ENCODE assay signal across 2 cellular contexts in genomic region chr19:47730910-47731309, GRCh38.
TF ChIP-seq lines count a peak whose summit lies in the region.

No MANE protein-coding gene starts in this region.

TF ChIP-seq in HCT116, 20 proteins besides CTCF, POLR2A, EP300 and RAD21:
- TF ChIP-seq TCF7L2 (IDR thresholded peaks at IDR 0.05; ENCODE audit: borderline replicate concordance, extremely low read depth, insufficient read depth, insufficient read length) (no peak), ZFX (IDR thresholded peaks at IDR 0.05) (no peak), ELF1 (IDR thresholded peaks at IDR 0.05; ENCODE audit: borderline replicate concordance, low read depth) (no peak)

TF ChIP-seq in IMR-90, 13 proteins besides CTCF, POLR2A, EP300 and RAD21:
- TF ChIP-seq RCOR1 (IDR thresholded peaks at IDR 0.05; ENCODE audit: insufficient replicate concordance, low read length): no peak
- TF ChIP-seq USF2 (IDR thresholded peaks at IDR 0.05; ENCODE audit: low read depth, low read length): no peak
- TF ChIP-seq MAFK (IDR thresholded peaks at IDR 0.05; ENCODE audit: low read depth, low read length): no peak
- no peak for TF ChIP-seq CHD1 (IDR thresholded peaks at IDR 0.05; ENCODE audit: low read depth, low read length)
- TF ChIP-seq BHLHE40 (IDR thresholded peaks at IDR 0.05; ENCODE audit: low read depth, low read length): no peak
- no peak for TF ChIP-seq CEBPB (IDR thresholded peaks at IDR 0.05; ENCODE audit: low read depth, low read length)
- TF ChIP-seq, protein P1, sequence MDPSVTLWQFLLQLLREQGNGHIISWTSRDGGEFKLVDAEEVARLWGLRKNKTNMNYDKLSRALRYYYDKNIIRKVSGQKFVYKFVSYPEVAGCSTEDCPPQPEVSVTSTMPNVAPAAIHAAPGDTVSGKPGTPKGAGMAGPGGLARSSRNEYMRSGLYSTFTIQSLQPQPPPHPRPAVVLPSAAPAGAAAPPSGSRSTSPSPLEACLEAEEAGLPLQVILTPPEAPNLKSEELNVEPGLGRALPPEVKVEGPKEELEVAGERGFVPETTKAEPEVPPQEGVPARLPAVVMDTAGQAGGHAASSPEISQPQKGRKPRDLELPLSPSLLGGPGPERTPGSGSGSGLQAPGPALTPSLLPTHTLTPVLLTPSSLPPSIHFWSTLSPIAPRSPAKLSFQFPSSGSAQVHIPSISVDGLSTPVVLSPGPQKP (IDR thresholded peaks at IDR 0.05; ENCODE audit: borderline replicate concordance, low read depth, low read length): no peak
- no peak for TF ChIP-seq SMC3 (IDR thresholded peaks at IDR 0.05; ENCODE audit: low read depth, low read length)
- TF ChIP-seq NFE2L2 (IDR thresholded peaks at IDR 0.05; ENCODE audit: low read depth, low read length): no peak
- no peak for TF ChIP-seq FOS (IDR thresholded peaks at IDR 0.05; ENCODE audit: low read depth, low read length)
- no peak for TF ChIP-seq MAZ (IDR thresholded peaks at IDR 0.05; ENCODE audit: borderline replicate concordance, low read depth, low read length)
- no peak for TF ChIP-seq MXI1 (IDR thresholded peaks at IDR 0.05; ENCODE audit: borderline replicate concordance, low read depth, low read length)
- TF ChIP-seq RFX5 (IDR thresholded peaks at IDR 0.05; ENCODE audit: low read depth, low read length): no peak
